15 cellular contexts compared by ENCODE assay signal in the genomic region with DNA sequence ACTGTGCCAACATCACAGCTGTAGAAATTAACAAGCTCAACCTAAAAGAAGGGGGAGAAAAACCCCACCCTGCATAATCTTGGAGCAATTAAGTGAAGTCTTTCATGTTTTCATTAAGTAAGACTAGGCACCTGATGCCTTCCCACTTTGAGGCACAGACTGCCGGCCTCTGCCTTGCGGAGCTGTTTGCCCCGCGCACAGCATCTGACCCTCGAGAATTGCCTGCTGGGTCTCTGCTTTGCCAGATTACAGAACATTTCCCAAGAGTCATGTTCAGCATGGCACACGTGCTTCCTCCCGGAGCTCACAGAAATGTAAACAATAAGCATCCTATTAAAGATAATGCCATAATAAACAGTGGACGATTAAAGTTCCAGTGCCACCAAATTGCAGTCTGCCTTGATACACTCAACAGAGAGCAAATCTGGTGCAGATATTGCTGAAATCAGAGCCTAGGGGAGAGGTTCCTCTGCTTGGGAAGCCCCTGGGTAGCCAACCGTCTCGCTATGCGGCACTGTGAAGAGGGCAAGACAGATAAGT.
DNase-seq lines count a peak whose midpoint lies in the region; ATAC-seq and TF ChIP-seq lines count a peak whose summit lies in the region.
"Had no signal": no experiment of that assay in that cellular context is flagged by ENCODE, and none has a peak within 500 bp of the region (broad histone marks: within the 10 kb centered on the region; RNA-seq: fewer than 3 reads in every experiment).

No MANE protein-coding gene starts in this region.

- CTCF ChIA-PET in mammary epithelial cell (lab: Charles Lee; ENCODE audit: low non-redundant PET) = no interaction called here
- CTCF ChIA-PET in MCF 10A (lab: Yijun Ruan, JAX) = no interaction called here

- H3K4me3 Mint-ChIP-seq in MCF 10A (ENCODE audit: unreplicated experiment) = no peak overlapping the region
- H3K4me3 Mint-ChIP-seq: CD4-positive, CD25-positive, alpha-beta regulatory T cell had no signal

- dilution Hi-C loops in mammary epithelial cell (cut with HindIII; ENCODE audit: low sequenced_read_pairs) = no loop called here

- no peaks in the 10 kb centered on the region for H3K9me3 Mint-ChIP-seq in MCF 10A (ENCODE audit: unreplicated experiment)

- H3K9ac ChIP-seq in mammary epithelial cell (ENCODE audit: insufficient read depth, low read length) = no peak overlapping the region
- H3K9ac ChIP-seq: BLaER1, GM23248 had no signal

- no peaks in the 10 kb centered on the region for H3K79me2 ChIP-seq in mammary epithelial cell (ENCODE audit: insufficient read depth, low read length)

- intact Hi-C loops in mammary epithelial cell (cut with micrococcal nuclease) = no loop called here
- intact Hi-C loops in MCF 10A (cut with micrococcal nuclease) = no loop called here

- POLR2A ChIA-PET in MCF 10A (lab: Yijun Ruan, JAX) = no interaction called here

- no peak overlapping the region for H3K4me3 ChIP-seq in mammary epithelial cell (replicated peaks in 1 of 3; ENCODE audit: insufficient read depth in 1 of 3, low read depth in 2 of 3, low read length in 3 of 3)
- H3K4me3 ChIP-seq: BLaER1, GM23248 had no signal

- no peaks in the 10 kb centered on the region for H3K36me3 ChIP-seq in mammary epithelial cell (ENCODE audit: insufficient read depth, low read length)
- H3K36me3 ChIP-seq: BLaER1 had no signal

- no peaks in the 10 kb centered on the region for H3K9me3 ChIP-seq in mammary epithelial cell (replicated peaks; ENCODE audit: insufficient read depth, low read length)

- no peak for ATAC-seq in HG02571 (IDR thresholded peaks at IDR 0.05; ENCODE audit: unreplicated experiment)

- H3K36me3 Mint-ChIP-seq in MCF 10A (ENCODE audit: insufficient read depth, unreplicated experiment) = no peaks in the 10 kb centered on the region
- H3K36me3 Mint-ChIP-seq: CD4-positive, CD25-positive, alpha-beta regulatory T cell had no signal

- no peaks in the 10 kb centered on the region for H3K27me3 Mint-ChIP-seq in MCF 10A (ENCODE audit: insufficient read depth, unreplicated experiment)
- H3K27me3 Mint-ChIP-seq: CD4-positive, CD25-positive, alpha-beta regulatory T cell had no signal

- H3K27ac ChIP-seq in mammary epithelial cell (ENCODE audit: insufficient read depth, low read depth, low read length) (no peak overlapping the region), epithelial cell of prostate (peak overlapping the region; percentile 26)
- H3K27ac ChIP-seq: 22Rv1, BLaER1, GM23248 had no signal

- H3K27ac Mint-ChIP-seq in MCF 10A (ENCODE audit: low read depth, unreplicated experiment) = no peak overlapping the region
- H3K27ac Mint-ChIP-seq: CD4-positive, CD25-positive, alpha-beta regulatory T cell had no signal

- TF ChIP-seq CTCF in mammary epithelial cell (conservative IDR thresholded peaks at IDR 0.05 in 1 of 2, IDR thresholded peaks at IDR 0.05 in 1 of 2; ENCODE audit: extremely low read depth in 1 of 2, insufficient read depth in 1 of 2, low read depth in 1 of 2, low read length in 2 of 2) (no peak), MCF 10A (IDR thresholded peaks at IDR 0.05; ENCODE audit: unreplicated experiment) (no peak)

- BruUV-seq in mammary epithelial cell (replicated peaks; lab: Mats Ljungman, UMichigan) = no TSS peak
- no TSS peak for BruUV-seq in MCF 10A (replicated peaks; lab: Mats Ljungman, UMichigan)

- H4K20me1 ChIP-seq in mammary epithelial cell (ENCODE audit: insufficient read depth, low read length) = no peaks in the 10 kb centered on the region
- H4K20me1 ChIP-seq: BLaER1 had no signal

- H3K27me3 ChIP-seq in mammary epithelial cell (ENCODE audit: insufficient read depth, low read length) = no peaks in the 10 kb centered on the region
- H3K27me3 ChIP-seq: BLaER1 had no signal

- 80% methylated on average over 11 of the region's 11 CpGs for WGBS in mammary epithelial cell (ENCODE audit: low coverage, missing lambda C conversion rate)

- in situ Hi-C loops in mammary epithelial cell (cut with MboI; ENCODE audit: low sequenced_read_pairs in 2 of 2) = no loop called here

- DNase-seq in NCI-H1417 (lab: John Stamatoyannopoulos, UW) (peak; percentile 3 to 70 (median 42)), NCI-H1417 treated with DMSO at 0.1 percent for 48 hours (lab: John Stamatoyannopoulos, UW) (no peak), mammary epithelial cell (no peak), MCF 10A (ENCODE audit: unreplicated experiment) (no peak), epithelial cell of prostate (ENCODE audit: low read depth, low spot score) (no peak), activated T-cell treated with anti-CD3 and anti-CD28 coated beads for 4 hours (no peak)
- DNase-seq: AML-193; Calu3; CD4-positive, CD25-positive, alpha-beta regulatory T cell; DMS 273 treated with DMSO at 0.1 percent for 48 hours; GM23248; IMR-90 had no signal

- peaks cover 21% of the 10 kb centered on the region for H3K4me1 ChIP-seq in mammary epithelial cell (ENCODE audit: insufficient read depth, low read length)
- H3K4me1 ChIP-seq: BLaER1 had no signal

- H3K4me1 Mint-ChIP-seq in MCF 10A (ENCODE audit: insufficient read depth, unreplicated experiment) = no peaks in the 10 kb centered on the region
- H3K4me1 Mint-ChIP-seq: CD4-positive, CD25-positive, alpha-beta regulatory T cell had no signal

- H2AFZ ChIP-seq in mammary epithelial cell (ENCODE audit: low read depth, low read length) = peak overlapping the region; percentile 54
- H2AFZ ChIP-seq: GM23248 had no signal

- H3K4me2 ChIP-seq in mammary epithelial cell (ENCODE audit: insufficient read depth, low read depth, low read length) = no peak overlapping the region
- H3K4me2 ChIP-seq: BLaER1 had no signal

Comparison
In these comparisons a context has a peak if more than half of its experiments do, and no peak if none do; other contexts are left out.
1. DNase-seq: peak in NCI-H1417 (3 of 3); none in NCI-H1417 treated with DMSO at 0.1 percent for 48 hours (single experiment), mammary epithelial cell (single experiment), MCF 10A (single experiment), epithelial cell of prostate (single experiment) and activated T-cell treated with anti-CD3 and anti-CD28 coated beads for 4 hours (single experiment).